14 cellular contexts compared by ENCODE assay signal in genomic region chr4:182504440-182504839, GRCh38.
DNase-seq lines count a peak whose midpoint lies in the region; ATAC-seq, FAIRE-seq and TF ChIP-seq lines count a peak whose summit lies in the region.
"Had no signal": no experiment of that assay in that cellular context is flagged by ENCODE, and none has a peak within 500 bp of the region (broad histone marks: within the 10 kb centered on the region; RNA-seq: fewer than 3 reads in every experiment).

No MANE protein-coding gene starts in this region.

- H4K5ac ChIP-seq in H1 (ENCODE audit: insufficient read length, low read depth, low read length) = no peak overlapping the region

- H2BK5ac ChIP-seq in H1 (ENCODE audit: low read depth, low read length) = no peak overlapping the region

- no peak for TF ChIP-seq CTCF in H1 (IDR thresholded peaks at IDR 0.05; ENCODE audit: control extremely low read depth in 1 of 3, insufficient read depth in 1 of 3, low read depth in 1 of 3, low read length in 3 of 3)

- H3K9me3 ChIP-seq in HUES48 (ENCODE audit: control insufficient read depth, insufficient read depth, low read length) = no peaks in the 10 kb centered on the region
- H3K9me3 ChIP-seq in H1 (ENCODE audit: insufficient read depth in 2 of 2, low read depth in 1 of 2, low read length in 1 of 2) = no peaks in the 10 kb centered on the region

- no peak overlapping the region for H3K4me3 Mint-ChIP-seq in activated CD4-positive, alpha-beta T cell treated with anti-CD3 and anti-CD28 coated beads, Interleukin-2, amount 10 ng/mL, durations not matched to agents 24 days and 14 days
- H3K4me3 Mint-ChIP-seq: CD14-positive monocyte; CD8-positive, alpha-beta T cell had no signal

- no peaks in the 10 kb centered on the region; the same call in 1 of the 2 replicates for H3K79me1 ChIP-seq in H1 (ENCODE audit: low read depth, low read length)

- no peaks in the 10 kb centered on the region for H3K36me3 Mint-ChIP-seq in activated CD4-positive, alpha-beta T cell treated with anti-CD3 and anti-CD28 coated beads, Interleukin-2, amount 10 ng/mL, durations not matched to agents 24 days and 14 days (ENCODE audit: low read depth)
- H3K36me3 Mint-ChIP-seq: CD14-positive monocyte; CD8-positive, alpha-beta T cell had no signal

- H3K4me1 Mint-ChIP-seq in activated CD4-positive, alpha-beta T cell treated with anti-CD3 and anti-CD28 coated beads, Interleukin-2, amount 10 ng/mL, durations not matched to agents 24 days and 14 days = no peaks in the 10 kb centered on the region
- H3K4me1 Mint-ChIP-seq: CD14-positive monocyte had no signal

- DNase-seq in NCI-H1436 (lab: John Stamatoyannopoulos, UW) = peak; percentile 17
- no peak for DNase-seq in NCI-H1436 treated with DMSO at 0.1 percent for 48 hours (lab: John Stamatoyannopoulos, UW)
- DNase-seq in H1 (ENCODE audit: low read depth in 1 of 2, low spot score in 2 of 2) = no peak
- no peak for DNase-seq in Right ventricle myocardium superior
- DNase-seq in NCI-H526 treated with DMSO at 0.1 percent for 48 hours (lab: John Stamatoyannopoulos, UW) = no peak
- no peak for DNase-seq in activated CD4-positive, alpha-beta T cell treated with anti-CD3 and anti-CD28 coated beads, Interleukin-2, amount 10 ng/mL, durations not matched to agents 24 days and 14 days
- DNase-seq: CD8-positive, alpha-beta T cell; COR-L47 had no signal

- no peak overlapping the region for H2BK20ac ChIP-seq in H1 (ENCODE audit: low read length)

- no peaks in the 10 kb centered on the region for H4K20me1 ChIP-seq in H1 (replicated peaks in 1 of 2; ENCODE audit: control insufficient read depth in 1 of 2, insufficient read depth in 2 of 2, low read length in 2 of 2)

- H3K23ac ChIP-seq in H1 (ENCODE audit: insufficient read length) = no peak overlapping the region

- H3K56ac ChIP-seq in H1 (replicated peaks; ENCODE audit: insufficient read length, low read depth, low read length) = no peak overlapping the region

- H3K14ac ChIP-seq in H1 (ENCODE audit: insufficient read length) = no peak overlapping the region

- peaks cover 0 to 76% of the 10 kb centered on the region in 2 experiments; a peak in 2 of 4 replicates for H3K79me2 ChIP-seq in H1 (ENCODE audit: control insufficient read depth in 1 of 2, insufficient read depth in 2 of 2, low read length in 2 of 2)

- H3K4me1 ChIP-seq in HUES48 (ENCODE audit: control insufficient read depth, insufficient read depth, low read length) (peaks cover 63% of the 10 kb centered on the region), H1 (replicated peaks in 1 of 4; ENCODE audit: control insufficient read depth in 3 of 4, insufficient read depth in 4 of 4, low read length in 3 of 4) (peaks cover 2 to 25% (median 14%) of the 10 kb centered on the region in 4 experiments; a peak in 5 of 7 replicates)

- TF ChIP-seq RAD21 in H1 (IDR thresholded peaks at IDR 0.05 in 1 of 2, conservative IDR thresholded peaks at IDR 0.05 in 1 of 2; ENCODE audit: low read depth in 2 of 2, low read length in 2 of 2) = no peak

- no peak overlapping the region for H2AFZ ChIP-seq in H1 (ENCODE audit: low read length)

- H2AK5ac ChIP-seq in H1 (ENCODE audit: low read depth, low read length) = no peak overlapping the region

- TF ChIP-seq POLR2A in H1 (IDR thresholded peaks at IDR 0.05; ENCODE audit: control extremely low read depth in 1 of 2, low read depth in 2 of 2, low read length in 2 of 2) = no peak

- H3K4me2 ChIP-seq in H1 (ENCODE audit: insufficient read depth in 1 of 2, low read depth in 2 of 2, low read length in 2 of 2) = peak overlapping the region; percentile 33 to 58; a peak in 2 of 4 replicates

- peak overlapping the region; percentile 34 for H3K4me3 ChIP-seq in HUES48 (ENCODE audit: low read depth, low read length)
- H3K4me3 ChIP-seq in H1 (ENCODE audit: extremely low read depth in 1 of 4, insufficient read depth in 2 of 4, low read depth in 3 of 4, low read length in 4 of 4) = peak overlapping the region in 1 of 4 experiments; percentile 35; a peak in 1 of 8 replicates

- no peak overlapping the region for H3K9ac ChIP-seq in HUES48 (ENCODE audit: low read depth, low read length)
- 0 out of 7 replicates have a peak overlapping the region, but pooled peaks of 1 of the 4 experiments have one; percentile 17 for H3K9ac ChIP-seq in H1 (replicated peaks in 1 of 4; ENCODE audit: extremely low read depth in 1 of 4, low read depth in 3 of 4, low read length in 3 of 4)

- CTCF ChIA-PET in H1 (lab: Charles Lee; ENCODE audit: partially characterized antibody) = no interaction called here

- H3K27ac Mint-ChIP-seq in activated CD4-positive, alpha-beta T cell treated with anti-CD3 and anti-CD28 coated beads, Interleukin-2, amount 10 ng/mL, durations not matched to agents 24 days and 14 days = no peak overlapping the region
- H3K27ac Mint-ChIP-seq: CD14-positive monocyte; CD8-positive, alpha-beta T cell had no signal

- 40% methylated on average over 5 of the region's 5 CpGs; no CpG with 5 or more reads in 1 of the 2 experiments for WGBS in H1 (ENCODE audit: extremely low coverage in 1 of 2, insufficient coverage in 1 of 2, insufficient read length in 1 of 2, insufficient replicate concordance in 2 of 2, low coverage in 1 of 2, low lambda C conversion rate in 2 of 2, missing lambda C conversion rate in 1 of 2), 2 experiments

- no peaks in the 10 kb centered on the region for H3K23me2 ChIP-seq in H1 (ENCODE audit: low read depth, low read length)

- H4K8ac ChIP-seq in H1 (ENCODE audit: extremely low read depth, insufficient read depth, low read length) = no peak overlapping the region

- no peaks in the 10 kb centered on the region for H3K36me3 ChIP-seq in HUES48 (ENCODE audit: control insufficient read depth, insufficient read depth, low read length)
- no peaks in the 10 kb centered on the region for H3K36me3 ChIP-seq in H1 (ENCODE audit: control insufficient read depth in 2 of 4, insufficient read depth in 4 of 4, low read length in 3 of 4)

- no peak for ATAC-seq in Right ventricle myocardium superior (ENCODE audit: poor library complexity)
- ATAC-seq: CD8-positive, alpha-beta T cell had no signal

- intact Hi-C loops in Right ventricle myocardium superior (cut with DNase I) = no loop called here
- intact Hi-C loops in activated CD4-positive, alpha-beta T cell treated with anti-CD3 and anti-CD28 coated beads, Interleukin-2, amount 10 ng/mL, durations not matched to agents 24 days and 14 days (cut with micrococcal nuclease) = no loop called here

- FAIRE-seq in H1 (lab: Jason Lieb, UNC) = no peak
- FAIRE-seq: D721Med, H54, HTR-8/SVneo had no signal

- H2BK12ac ChIP-seq in H1 (ENCODE audit: low read depth, low read length) = no peak overlapping the region

- no peaks in the 10 kb centered on the region for H3K9me3 Mint-ChIP-seq in activated CD4-positive, alpha-beta T cell treated with anti-CD3 and anti-CD28 coated beads, Interleukin-2, amount 10 ng/mL, durations not matched to agents 24 days and 14 days
- H3K9me3 Mint-ChIP-seq: CD8-positive, alpha-beta T cell had no signal

- H3K27me3 ChIP-seq in HUES48 (ENCODE audit: control insufficient read depth, insufficient read depth, low read length) (no peaks in the 10 kb centered on the region), H1 (replicated peaks in 1 of 4; ENCODE audit: control insufficient read depth in 3 of 4, extremely low read depth in 1 of 4, insufficient read depth in 3 of 4, low read length in 3 of 4) (no peaks in the 10 kb centered on the region)

- H3K27ac ChIP-seq in HUES48 (ENCODE audit: low read depth, low read length) (peak overlapping the region; percentile 44), H1 (ENCODE audit: low read depth, low read length) (no peak overlapping the region)
- H3K27ac ChIP-seq: 22Rv1 had no signal

- H4K91ac ChIP-seq in H1 (replicated peaks; ENCODE audit: insufficient read length, low read length) = no peak overlapping the region

- H2BK15ac ChIP-seq in H1 (ENCODE audit: low read length) = no peak overlapping the region

- no peaks in the 10 kb centered on the region for H3K27me3 Mint-ChIP-seq in activated CD4-positive, alpha-beta T cell treated with anti-CD3 and anti-CD28 coated beads, Interleukin-2, amount 10 ng/mL, durations not matched to agents 24 days and 14 days

- no peak for TF ChIP-seq EP300 in H1 (IDR thresholded peaks at IDR 0.05; ENCODE audit: borderline replicate concordance in 1 of 2, low read depth in 2 of 2, low read length in 2 of 2)

- no peak overlapping the region for H3K18ac ChIP-seq in H1 (ENCODE audit: extremely low read depth, low read length)

- no peak overlapping the region for H3K4ac ChIP-seq in H1 (replicated peaks; ENCODE audit: insufficient read length, low read depth, low read length)

- no peak overlapping the region for H2BK120ac ChIP-seq in H1 (replicated peaks; ENCODE audit: low read depth, low read length)

- POLR2A ChIA-PET in H1 (lab: Charles Lee; ENCODE audit: partially characterized antibody) = no interaction called here

TF ChIP-seq in H1, 55 proteins besides CTCF, POLR2A, EP300 and RAD21:
- no peak for TF ChIP-seq ASH2L (IDR thresholded peaks at IDR 0.05; ENCODE audit: low read length)
